ENCODE assay signal across 11 cellular contexts in the genomic region with DNA sequence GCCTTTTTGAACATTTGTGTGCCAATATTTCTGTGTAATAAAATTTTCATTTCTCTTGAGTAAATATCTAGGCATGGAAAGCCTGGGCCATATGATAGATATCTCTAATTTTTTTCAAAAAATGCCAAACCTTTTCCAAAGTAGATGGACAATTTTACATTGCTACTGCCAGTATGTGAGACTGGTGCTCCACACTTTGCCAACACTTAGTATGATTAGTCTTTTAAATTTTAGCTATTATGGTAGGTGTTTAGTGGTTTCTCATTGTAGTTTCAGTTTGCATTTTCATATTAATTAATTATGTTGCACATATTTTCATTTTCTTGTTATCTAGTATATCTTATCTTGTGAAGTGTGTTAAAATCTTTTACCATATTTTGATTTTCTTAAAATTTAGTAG. TPM values are rescaled to one million over a fixed set of nuclear protein-coding genes. Genes with fewer than 3 reads are reported as not detected.
"Had no signal": no experiment of that assay in that cellular context is flagged by ENCODE, and none has a peak within 500 bp of the region (broad histone marks: within the 10 kb centered on the region; RNA-seq: fewer than 3 reads in every experiment).

No MANE protein-coding gene starts in this region.

- H3K4me1 Mint-ChIP-seq: IgD-negative memory B cell had no signal

- H3K4me2 ChIP-seq: KMS-11 had no signal

- ATAC-seq: HepG2 had no signal

- FAIRE-seq: HepG2, HTR-8/SVneo had no signal

- H3K36me3 Mint-ChIP-seq: IgD-negative memory B cell had no signal

- DNase-seq: IMR-90, Karpas-422, KBM-7, KG1 had no signal

- H3K9ac ChIP-seq: KMS-11 had no signal

- H3K27ac ChIP-seq: HL-60, KMS-11 had no signal

- H3K27ac Mint-ChIP-seq: IgD-negative memory B cell had no signal

RNA-seq across cellular contexts. Expression of gene TBXT, which starts 52.0 kb away (rescaled TPM):
- total RNA-seq: HepG2, HT-29, HT1080, IMR-90 had no signal
- polyA plus RNA-seq: HepG2, IgD-negative memory B cell, IMR-90 had no signal
